Comparison of ENCODE assay signal across 1 cellular context in the genomic region with DNA sequence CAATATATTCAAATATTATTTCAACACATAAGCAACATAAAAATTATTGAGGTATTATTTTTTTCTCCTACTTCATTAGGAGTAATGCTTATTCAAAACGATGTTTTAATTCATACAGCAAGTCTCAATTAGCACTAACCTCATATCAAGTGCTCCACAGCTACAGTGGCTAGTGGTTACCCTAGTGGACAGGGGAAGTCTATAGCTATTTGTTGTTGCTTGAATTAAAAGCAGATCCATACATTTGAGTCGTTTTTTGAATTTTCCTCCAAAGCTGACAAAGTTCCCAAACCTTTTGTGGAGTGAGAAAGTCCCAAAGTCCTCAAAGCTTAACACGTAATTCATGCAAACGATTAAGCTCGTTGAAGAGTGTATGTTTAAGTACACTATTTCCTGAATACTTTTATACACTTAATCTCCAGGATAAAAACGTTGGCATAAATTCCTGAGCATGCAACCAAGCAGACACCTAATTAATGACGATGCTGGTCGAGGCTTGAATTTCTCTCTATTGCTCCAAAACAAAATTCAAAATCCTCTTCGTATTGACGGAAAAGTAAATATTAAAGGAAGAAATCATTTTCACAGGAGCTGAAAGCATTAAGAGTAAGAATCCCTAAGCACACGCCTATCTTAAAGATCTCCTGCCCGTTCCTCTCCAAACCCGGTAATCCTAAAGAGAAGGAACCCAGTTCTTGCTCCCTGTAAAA.
TF ChIP-seq lines count a peak whose summit lies in the region.

No MANE protein-coding gene starts in this region.

TF ChIP-seq in GM12878, 131 proteins besides CTCF, POLR2A, EP300 and RAD21 (continued from another document):
- peak; percentile 47 for TF ChIP-seq SKIL (IDR thresholded peaks at IDR 0.05; ENCODE audit: low read depth, poor library complexity, severe bottlenecking)
